Comparison of ENCODE assay signal across 15 cellular contexts in the genomic region with DNA sequence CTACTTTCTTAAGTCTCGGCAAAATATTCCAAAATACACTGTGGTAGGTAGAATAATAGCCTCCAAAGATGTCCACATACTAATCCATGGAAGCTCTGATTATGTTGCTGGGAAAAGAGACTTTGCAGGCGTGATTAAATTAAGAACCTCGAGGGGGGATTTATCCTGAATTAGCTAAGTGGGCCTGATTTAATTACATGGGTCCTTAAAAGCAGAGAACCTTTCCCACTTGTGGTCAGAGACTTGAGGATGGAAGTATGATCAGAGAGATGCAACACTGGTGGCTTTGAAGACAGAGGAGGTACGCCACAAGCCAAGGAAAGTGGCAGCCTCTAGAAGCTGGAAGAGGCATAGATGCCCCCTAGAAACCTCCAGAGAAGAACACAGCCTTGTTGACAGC.
"Had no signal": no experiment of that assay in that cellular context is flagged by ENCODE, and none has a peak within 500 bp of the region (broad histone marks: within the 10 kb centered on the region; RNA-seq: fewer than 3 reads in every experiment).

No MANE protein-coding gene starts in this region.

- ATAC-seq: activated naive CD8-positive, alpha-beta T cell treated with anti-CD3 and anti-CD28 coated beads, Interleukin-2, amount 50 U/mL, for 24 hours; activated T-cell treated with anti-CD3 and anti-CD28 coated beads, Interleukin-2, amount 50 U/mL, for 4 hours; heart left ventricle; stimulated activated naive CD8-positive, alpha-beta T cell treated with anti-CD3 and anti-CD28 coated beads, Interleukin-15, Interleukin-2, amounts not matched to agents 100 U/mL and 50 U/mL, for 24 hours; upper lobe of right lung; WTC11 had no signal

- H2AFZ ChIP-seq: neural progenitor cell had no signal

- H3K27me3 Mint-ChIP-seq: activated naive CD8-positive, alpha-beta T cell treated with anti-CD3 and anti-CD28 coated beads, Interleukin-2, amount 50 U/mL, for 24 hours; memory B cell had no signal

- H3K9ac ChIP-seq: neural progenitor cell had no signal

- H3K4me3 ChIP-seq: cardiac muscle cell, heart left ventricle, neural progenitor cell, upper lobe of right lung had no signal

- H3K4me3 Mint-ChIP-seq: activated naive CD4-positive, alpha-beta T cell treated with anti-CD3 and anti-CD28 coated beads for 36 hours; activated T-cell treated with anti-CD3 and anti-CD28 coated beads, Interleukin-2, amount 50 U/mL, for 4 hours; memory B cell; neural progenitor cell; WTC11 had no signal

- H3K9me3 Mint-ChIP-seq: activated T-cell treated with anti-CD3 and anti-CD28 coated beads, Interleukin-2, amount 50 U/mL, for 4 hours had no signal

- H3K27ac Mint-ChIP-seq: activated naive CD4-positive, alpha-beta T cell treated with anti-CD3 and anti-CD28 coated beads for 36 hours; activated naive CD8-positive, alpha-beta T cell treated with anti-CD3 and anti-CD28 coated beads, Interleukin-2, amount 50 U/mL, for 24 hours; memory B cell; neural progenitor cell; WTC11 had no signal

- H3K4me2 ChIP-seq: neural progenitor cell had no signal

- H3K27ac ChIP-seq: cardiac muscle cell, epithelial cell of prostate, neural progenitor cell, upper lobe of right lung had no signal

- H3K9me3 ChIP-seq: heart left ventricle, upper lobe of right lung had no signal

- DNase-seq: activated CD8-positive, alpha-beta memory T cell treated with anti-CD3 and anti-CD28 coated beads, Interleukin-2, amount 50 U/mL, for 4 hours; activated naive CD4-positive, alpha-beta T cell treated with anti-CD3 and anti-CD28 coated beads for 36 hours; activated naive CD8-positive, alpha-beta T cell treated with anti-CD3 and anti-CD28 coated beads, Interleukin-2, amount 50 U/mL, for 24 hours; activated T-cell treated with anti-CD3 and anti-CD28 coated beads, Interleukin-2, amount 50 U/mL, for 4 hours; cortex of kidney; heart left ventricle; retina; stimulated activated CD4-positive, alpha-beta T cell treated with anti-CD3 and anti-CD28 coated beads, Interleukin-4, amount 100 ng/mL, for 4 hours; stimulated activated naive CD8-positive, alpha-beta T cell treated with anti-CD3 and anti-CD28 coated beads, Interleukin-15, Interleukin-2, amounts not matched to agents 100 U/mL and 50 U/mL, for 24 hours; upper lobe of right lung had no signal

- H3K36me3 ChIP-seq: cardiac muscle cell, neural progenitor cell, upper lobe of right lung had no signal

- H3K27me3 ChIP-seq: cardiac muscle cell, heart left ventricle, upper lobe of right lung had no signal
